ENCODE assay signal across 21 cellular contexts in the genomic region with DNA sequence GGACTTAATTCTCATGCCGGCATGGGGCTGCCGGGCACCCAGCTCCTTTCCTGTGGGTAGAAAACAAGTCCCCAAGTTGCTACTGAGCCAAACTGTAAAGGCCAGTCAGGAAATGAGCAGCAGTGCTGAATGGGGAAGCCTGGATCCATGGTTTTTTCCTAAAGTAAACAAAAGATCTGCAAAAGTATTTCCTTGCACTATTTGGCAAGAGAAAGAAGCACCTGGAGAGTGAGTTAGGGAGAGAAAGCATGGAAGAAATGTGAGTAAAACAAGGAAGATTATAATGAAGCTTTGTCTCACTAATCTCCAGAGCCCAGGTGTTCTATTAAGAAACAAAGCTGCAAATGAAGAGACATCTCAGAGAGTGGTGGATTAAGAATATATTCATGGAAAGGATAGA.
DNase-seq lines count a peak whose midpoint lies in the region; ATAC-seq, FAIRE-seq and TF ChIP-seq lines count a peak whose summit lies in the region.
"Had no signal": no experiment of that assay in that cellular context is flagged by ENCODE, and none has a peak within 500 bp of the region (broad histone marks: within the 10 kb centered on the region; RNA-seq: fewer than 3 reads in every experiment).

No MANE protein-coding gene starts in this region.

- SMC1A ChIA-PET in GM12878 (lab: Charles Lee; ENCODE audit: uncharacterized antibody, unreplicated experiment), result interaction anchor here (0.8 to 18.9 kb wide), 17 partner anchors 10 to 157 kb away, joined by 3 to 273 read pairs (median 4); a partner anchor contains a TSS

- in situ Hi-C loops in IMR-90 (cut with MboI; ENCODE audit: low sequenced_read_pairs), result no loop called here
- in situ Hi-C loops in GM12878 (cut with MboI), result loop anchor here (5.0 kb wide), 1 partner anchor 154 kb away; a partner anchor contains a TSS

- RAD21 ChIA-PET in GM12878 (lab: Charles Lee; ENCODE audit: unreplicated experiment), result interaction anchor here (1.0 to 5.0 kb wide), 7 partner anchors 9 to 158 kb away, joined by 3 to 44 read pairs (median 4); a partner anchor contains a TSS

- no peak; the same call in 1 of the 2 replicates for ATAC-seq in IMR-90 (ENCODE audit: low read depth)
- ATAC-seq in GM12878, result no peak
- ATAC-seq in stimulated activated memory B cell treated with anti-CD40 and anti-IgM and Interleukin-4, amounts not matched to agents 10 μg/mL and 1 μg/mL and 100 μg/mL, for 72 hours, result no peak
- no peak for ATAC-seq in HG03442 (IDR thresholded peaks at IDR 0.05; ENCODE audit: unreplicated experiment)
- ATAC-seq in HG03108 (IDR thresholded peaks at IDR 0.05; ENCODE audit: unreplicated experiment), result no peak
- ATAC-seq: left ventricle myocardium superior had no signal

- H3K9me3 ChIP-seq in IMR-90 (ENCODE audit: control insufficient read depth, insufficient read depth, low read length) (peaks cover 4% of the 10 kb centered on the region; the same call in 1 of the 2 replicates), GM12878 (replicated peaks; ENCODE audit: control insufficient read depth, insufficient read depth, low read length) (peaks cover 10% of the 10 kb centered on the region)

- no peak overlapping the region for H2BK15ac ChIP-seq in IMR-90 (ENCODE audit: low read depth, low read length)

- no peak overlapping the region for H4K5ac ChIP-seq in IMR-90 (ENCODE audit: low read depth, low read length)

- TF ChIP-seq RAD21 in IMR-90 (IDR thresholded peaks at IDR 0.05; ENCODE audit: low read length) (no peak), GM12878 (IDR thresholded peaks at IDR 0.05; ENCODE audit: insufficient read depth, low read depth, low read length) (no peak)

- no peak overlapping the region for H2BK120ac ChIP-seq in IMR-90 (ENCODE audit: low read depth, low read length)

- no peaks in the 10 kb centered on the region; the same call in 1 of the 2 replicates for H3K9me1 ChIP-seq in IMR-90 (ENCODE audit: insufficient read depth, low read length)

- H3K27me3 ChIP-seq in IMR-90 (ENCODE audit: control insufficient read depth, insufficient read depth, low read length) (no peaks in the 10 kb centered on the region), GM12878 (replicated peaks in 1 of 2; ENCODE audit: control insufficient read depth in 2 of 2, insufficient read depth in 2 of 2, low read length in 1 of 2) (no peaks in the 10 kb centered on the region)

- H4K91ac ChIP-seq in IMR-90 (ENCODE audit: insufficient read depth, low read depth, low read length), result no peak overlapping the region

- peak; percentile 39 for DNase-seq in IMR-90
- no peak for DNase-seq in GM12878 (ENCODE audit: low read depth, low spot score)
- DNase-seq in iPS DF 4.7 (ENCODE audit: extremely low read depth, low spot score), result peak; percentile 90
- DNase-seq in GOT3 (lab: John Stamatoyannopoulos, UW), result no peak
- DNase-seq: activated CD4-positive, alpha-beta T cell treated with anti-CD3 and anti-CD28 coated beads, Interleukin-2, amount 10 ng/mL, durations not matched to agents 7 days and 5 days; activated T-cell treated with anti-CD3 and anti-CD28 coated beads, Interleukin-2, amount 50 U/mL, for 1 hour; AML-193; Calu3; effector CD4-positive, alpha-beta T cell; GDM1; left ventricle myocardium superior; naive B cell; NCI-H2107; NCI-H748 treated with DMSO at 0.1 percent for 48 hours; RPMI8226; small intestine; stimulated activated CD4-positive, alpha-beta T cell treated with anti-CD3 and anti-CD28 coated beads, Interleukin-4, amount 100 ng/mL, for 4 hours had no signal

- TF ChIP-seq POLR2A in IMR-90 (IDR thresholded peaks at IDR 0.05; ENCODE audit: low read depth, low read length) (no peak), GM12878 (IDR thresholded peaks at IDR 0.05; ENCODE audit: low read depth, low read length) (no peak)

- H3K79me1 ChIP-seq in IMR-90 (ENCODE audit: low read depth in 1 of 2, low read length in 2 of 2), result no peaks in the 10 kb centered on the region

- peaks cover 12% of the 10 kb centered on the region for H3K79me2 ChIP-seq in GM12878 (ENCODE audit: control insufficient read depth, insufficient read depth, low read length)

- no peak overlapping the region for H2BK5ac ChIP-seq in IMR-90 (ENCODE audit: low read depth, low read length, poor library complexity, severe bottlenecking)

- no peak overlapping the region for H2BK20ac ChIP-seq in IMR-90 (ENCODE audit: low read depth, low read length)

- no peak overlapping the region for H4K8ac ChIP-seq in IMR-90 (ENCODE audit: low read depth in 2 of 2, low read length in 2 of 2)

- no peak overlapping the region for H3K4me3 Mint-ChIP-seq in stimulated activated memory B cell treated with anti-CD40 and anti-IgM and Interleukin-4, amounts not matched to agents 10 μg/mL and 1 μg/mL and 100 μg/mL, for 72 hours
- H3K4me3 Mint-ChIP-seq: activated CD4-positive, alpha-beta T cell treated with anti-CD3 and anti-CD28 coated beads, Interleukin-2, amount 10 ng/mL, durations not matched to agents 7 days and 5 days; activated naive CD8-positive, alpha-beta T cell had no signal

- dilution Hi-C loops in IMR-90 (cut with HindIII; ENCODE audit: low sequenced_read_pairs, unreplicated experiment), result no loop called here

- H3K4me2 ChIP-seq in IMR-90 (ENCODE audit: low read depth, low read length), result no peak overlapping the region
- no peak overlapping the region for H3K4me2 ChIP-seq in GM12878 (ENCODE audit: control insufficient read depth, insufficient read depth)

- H2AFZ ChIP-seq in IMR-90 (replicated peaks; ENCODE audit: low read length, poor library complexity) (no peak overlapping the region), GM12878 (ENCODE audit: control insufficient read depth, low read depth, low read length) (no peak overlapping the region)

- H3K4me3 ChIP-seq in IMR-90 (ENCODE audit: insufficient read depth, low read depth, low read length) (no peak overlapping the region), GM12878 (no peak overlapping the region)

- peaks cover 8% of the 10 kb centered on the region for H3K4me1 ChIP-seq in IMR-90 (ENCODE audit: control insufficient read depth, insufficient read depth, low read length)
- H3K4me1 ChIP-seq in GM12878 (ENCODE audit: control insufficient read depth, insufficient read depth, low read length), result peaks cover 51% of the 10 kb centered on the region

- no peak overlapping the region for H3K18ac ChIP-seq in IMR-90 (ENCODE audit: low read depth, low read length)

- CTCF ChIA-PET in IMR-90 (lab: Yijun Ruan, JAX), result interaction anchor here (0.5 to 0.9 kb wide), 2 partner anchors 14 to 203 kb away, joined by 3 read pairs; no protein-coding TSS in a partner anchor
- CTCF ChIA-PET in GM12878 (lab: Yijun Ruan, JAX), result interaction anchor here (0.6 to 11.3 kb wide), 7 partner anchors 9 to 811 kb away, joined by 3 to 110 read pairs (median 4); a partner anchor contains a TSS

- H3K27me3 Mint-ChIP-seq in stimulated activated memory B cell treated with anti-CD40 and anti-IgM and Interleukin-4, amounts not matched to agents 10 μg/mL and 1 μg/mL and 100 μg/mL, for 72 hours, result no peaks in the 10 kb centered on the region
- H3K27me3 Mint-ChIP-seq: activated CD4-positive, alpha-beta T cell treated with anti-CD3 and anti-CD28 coated beads, Interleukin-2, amount 10 ng/mL, durations not matched to agents 7 days and 5 days; activated naive CD8-positive, alpha-beta T cell; naive B cell had no signal

- H3K27ac ChIP-seq in IMR-90 (ENCODE audit: insufficient read depth, low read length), result no peak overlapping the region
- H3K27ac ChIP-seq in GM12878 (ENCODE audit: control insufficient read depth, insufficient read depth), result peak overlapping the region; percentile 70

- H4K20me1 ChIP-seq in IMR-90 (ENCODE audit: insufficient read depth, low read length) (no peaks in the 10 kb centered on the region), GM12878 (ENCODE audit: control insufficient read depth, insufficient read depth) (no peaks in the 10 kb centered on the region)

- no peak overlapping the region for H3K56ac ChIP-seq in IMR-90 (ENCODE audit: extremely low read depth, insufficient read depth, low read length)

- H3K36me3 Mint-ChIP-seq in stimulated activated memory B cell treated with anti-CD40 and anti-IgM and Interleukin-4, amounts not matched to agents 10 μg/mL and 1 μg/mL and 100 μg/mL, for 72 hours, result peaks cover 24% of the 10 kb centered on the region

- no peak for TF ChIP-seq EP300 in GM12878 (IDR thresholded peaks at IDR 0.05; ENCODE audit: borderline replicate concordance in 1 of 2, control insufficient read depth in 1 of 2, low read depth in 2 of 2, low read length in 2 of 2)

- peak overlapping the region; percentile 93 for H3K27ac Mint-ChIP-seq in stimulated activated memory B cell treated with anti-CD40 and anti-IgM and Interleukin-4, amounts not matched to agents 10 μg/mL and 1 μg/mL and 100 μg/mL, for 72 hours
- H3K27ac Mint-ChIP-seq: activated CD4-positive, alpha-beta T cell treated with anti-CD3 and anti-CD28 coated beads, Interleukin-2, amount 10 ng/mL, durations not matched to agents 7 days and 5 days; activated naive CD8-positive, alpha-beta T cell had no signal

- H3K14ac ChIP-seq in IMR-90 (replicated peaks; ENCODE audit: low read depth, low read length), result no peak overlapping the region

- POLR2A ChIA-PET in IMR-90 (lab: Charles Lee; ENCODE audit: unreplicated experiment), result no interaction called here
- POLR2A ChIA-PET in GM12878 (lab: Charles Lee), result interaction anchor here (0.5 to 1.8 kb wide), 8 partner anchors 9 to 160 kb away, joined by 3 to 8 read pairs (median 4); no protein-coding TSS in a partner anchor

- no peak for TF ChIP-seq CTCF in IMR-90 (conservative IDR thresholded peaks at IDR 0.05; ENCODE audit: low read depth, low read length)
- TF ChIP-seq CTCF in GM12878 (IDR thresholded peaks at IDR 0.05 in 2 of 3, conservative IDR thresholded peaks at IDR 0.05 in 1 of 3; ENCODE audit: control insufficient read depth in 2 of 3, extremely low read depth in 1 of 3, insufficient read depth in 1 of 3, low read depth in 3 of 3, low read length in 3 of 3), result no peak

- BruUV-seq in IMR-90 (replicated peaks; lab: Mats Ljungman, UMichigan), result no TSS peak
- no TSS peak for BruUV-seq in GM12878 (replicated peaks; lab: Mats Ljungman, UMichigan)

- intact Hi-C loops in IMR-90 (cut with micrococcal nuclease) (no loop called here), GM12878 (cut with micrococcal nuclease; ENCODE audit: unreplicated experiment) (loop anchor here (1.0 to 5.0 kb wide), 3 partner anchors 39 to 229 kb away; no protein-coding TSS in a partner anchor)

- H3K23ac ChIP-seq in IMR-90 (ENCODE audit: low read depth, low read length), result no peak overlapping the region

- H3K9me3 Mint-ChIP-seq in stimulated activated memory B cell treated with anti-CD40 and anti-IgM and Interleukin-4, amounts not matched to agents 10 μg/mL and 1 μg/mL and 100 μg/mL, for 72 hours, result peaks cover 3% of the 10 kb centered on the region

- FAIRE-seq in GM12878 (lab: Jason Lieb, UNC), result no peak
- FAIRE-seq: small intestine had no signal

- H3K9ac ChIP-seq in IMR-90 (ENCODE audit: low read depth, low read length) (no peak overlapping the region), GM12878 (ENCODE audit: control insufficient read depth, insufficient read depth, low read length) (no peak overlapping the region; the same call in 1 of the 2 replicates)

- no peak overlapping the region for H2AK9ac ChIP-seq in IMR-90 (replicated peaks; ENCODE audit: low read depth, low read length, poor library complexity)

- no peaks in the 10 kb centered on the region for H3K36me3 ChIP-seq in IMR-90 (ENCODE audit: control insufficient read depth, insufficient read depth, low read length)
- H3K36me3 ChIP-seq in GM12878 (ENCODE audit: control insufficient read depth in 2 of 2, insufficient read depth in 2 of 2, low read length in 1 of 2), result 0 out of 4 replicates have a peak, but pooled peaks cover 0 to 3% of the 10 kb centered on the region in 2 experiments

- H3K4me1 Mint-ChIP-seq in stimulated activated memory B cell treated with anti-CD40 and anti-IgM and Interleukin-4, amounts not matched to agents 10 μg/mL and 1 μg/mL and 100 μg/mL, for 72 hours, result peaks cover 61% of the 10 kb centered on the region

- no peak overlapping the region for H2AK5ac ChIP-seq in IMR-90 (ENCODE audit: low read depth, low read length)

- WGBS in IMR-90 (ENCODE audit: extremely low coverage in 2 of 2, insufficient read length in 1 of 2), 2 experiments, result 22% methylated on average over 2 of the region's 2 CpGs; no CpG with 5 or more reads in 1 of the 2 experiments
- WGBS in GM12878 (ENCODE audit: insufficient coverage, insufficient replicate concordance, low lambda C conversion rate, missing lambda C conversion rate), result 96% methylated on average over 2 of the region's 2 CpGs

- H3K4ac ChIP-seq in IMR-90 (ENCODE audit: low read depth, low read length), result no peak overlapping the region

Comparison
In these comparisons a context has a peak if more than half of its experiments do, and no peak if none do; other contexts are left out.
1. DNase-seq: peak in IMR-90 (single experiment) and iPS DF 4.7 (single experiment); none in GM12878 (single experiment) and GOT3 (single experiment).